In genomic region chr20:36384022-36384619, GRCh38 we compare ENCODE assay signal across 1 cellular context.
TF ChIP-seq lines count a peak whose summit lies in the region.

No MANE protein-coding gene starts in this region.

TF ChIP-seq in GM12878, 131 proteins besides CTCF, POLR2A, EP300 and RAD21 (continued from another document):
- TF ChIP-seq REST (IDR thresholded peaks at IDR 0.05; ENCODE audit: low read depth, low read length) (peak; percentile 100), IKZF1 (conservative IDR thresholded peaks at IDR 0.05) (no peak), MYC (IDR thresholded peaks at IDR 0.05; ENCODE audit: insufficient read depth, insufficient read length, insufficient replicate concordance, low read length, severe bottlenecking) (no peak), RELA (IDR thresholded peaks at IDR 0.05; ENCODE audit: borderline replicate concordance, partially characterized antibody) (no peak), MEF2B (IDR thresholded peaks at IDR 0.05; ENCODE audit: partially characterized antibody, poor library complexity, severe bottlenecking) (no peak), POLR2AphosphoS5 (IDR thresholded peaks at IDR 0.05; ENCODE audit: low read length) (no peak), NR2C2 (IDR thresholded peaks at IDR 0.05; ENCODE audit: borderline replicate concordance, control insufficient read depth, insufficient read length, low read depth) (no peak), NR2F1 (conservative IDR thresholded peaks at IDR 0.05) (peak; percentile 88), ZSCAN29 (IDR thresholded peaks at IDR 0.05) (no peak), ZNF274 (IDR thresholded peaks at IDR 0.05; ENCODE audit: insufficient read depth, insufficient read length) (no peak), MXI1 (IDR thresholded peaks at IDR 0.05; ENCODE audit: low read depth, low read length) (peak; percentile 17; the same call in 1 of the 2 replicates), E2F8 (IDR thresholded peaks at IDR 0.05; ENCODE audit: low read depth, partially characterized antibody) (peak; percentile 73), POLR2AphosphoS2 (IDR thresholded peaks at IDR 0.05; ENCODE audit: low read depth, low read length) (no peak), ZBTB40 (IDR thresholded peaks at IDR 0.05; ENCODE audit: borderline replicate concordance) (peak; percentile 87), NR2C1 (IDR thresholded peaks at IDR 0.05) (peak; percentile 61; the same call in 1 of the 2 replicates), RCOR1 (conservative IDR thresholded peaks at IDR 0.05; ENCODE audit: low read depth, low read length) (peak; percentile 95), SREBF1 (IDR thresholded peaks at IDR 0.05; ENCODE audit: low read length) (peak; percentile 97)
